ENCODE assay signal across 10 cellular contexts in genomic region chr19:2603320-2603719, GRCh38.
DNase-seq lines count a peak whose midpoint lies in the region; ATAC-seq and TF ChIP-seq lines count a peak whose summit lies in the region.
"Had no signal": no experiment of that assay in that cellular context is flagged by ENCODE, and none has a peak within 500 bp of the region (broad histone marks: within the 10 kb centered on the region; RNA-seq: fewer than 3 reads in every experiment).

No MANE protein-coding gene starts in this region.

- no peak overlapping the region for H2AFZ ChIP-seq in GM23338

- TF ChIP-seq EP300 in stomach (IDR thresholded peaks at IDR 0.05), result no peak

- H4K20me1 ChIP-seq in GM23338 (replicated peaks; ENCODE audit: insufficient read depth), result no peaks in the 10 kb centered on the region

- TF ChIP-seq CTCF in GM23338 (conservative IDR thresholded peaks at IDR 0.05; ENCODE audit: low read depth in 2 of 2) (no peak), stomach (IDR thresholded peaks at IDR 0.05) (no peak)

- TF ChIP-seq POLR2A in stomach (IDR thresholded peaks at IDR 0.05), result no peak

- H3K27me3 ChIP-seq in GM23338 (ENCODE audit: insufficient read depth), result peaks cover 6% of the 10 kb centered on the region; the same call in 1 of the 2 replicates
- no peaks in the 10 kb centered on the region for H3K27me3 ChIP-seq in stomach

- H3K4me1 ChIP-seq in GM23338 (ENCODE audit: insufficient read depth) (peaks cover 12% of the 10 kb centered on the region), stomach (peaks cover 16 to 49% (median 35%) of the 10 kb centered on the region in 4 donors)

- peak; percentile 50 for ATAC-seq in GM23338
- no peak for ATAC-seq in GM18511 (IDR thresholded peaks at IDR 0.05; ENCODE audit: unreplicated experiment)
- ATAC-seq in activated naive CD8-positive, alpha-beta T cell treated with anti-CD3 and anti-CD28 coated beads, Interleukin-2, amount 50 U/mL, for 24 hours, result no peak

- peaks cover 7% of the 10 kb centered on the region; the same call in 2 of the 3 replicates for H3K36me3 Mint-ChIP-seq in GM23338 (ENCODE audit: low read depth)
- peaks cover 4% of the 10 kb centered on the region for H3K36me3 Mint-ChIP-seq in activated naive CD8-positive, alpha-beta T cell treated with anti-CD3 and anti-CD28 coated beads, Interleukin-2, amount 50 U/mL, for 24 hours (ENCODE audit: low read depth)

- intact Hi-C loops in stomach (cut with DNase I; ENCODE audit: low total_unique reads), result no loop called here

- peak overlapping the region; percentile 78 for H3K4me2 ChIP-seq in GM23338

- whole genome bisulfite sequencing in stomach, 5 donors, result 25 to 42% (median 31%) methylated on average over 16 to 17 of the region's 17 CpGs

- H3K9me2 ChIP-seq in GM23338 (ENCODE audit: insufficient read depth), result no peaks in the 10 kb centered on the region

- DNase-seq in GM23338 (ENCODE audit: low spot score) (peak; percentile 75), cerebellar cortex (ENCODE audit: low spot score) (peak; percentile 92), iPS-NIHi11 (ENCODE audit: low spot score) (peak; percentile 33), stomach (no peak), NCI-H524 (lab: John Stamatoyannopoulos, UW) (no peak)
- DNase-seq in activated CD4-positive, alpha-beta T cell treated with anti-CD3 and anti-CD28 coated beads for 4 hours, result no peak
- DNase-seq in activated naive CD8-positive, alpha-beta T cell treated with anti-CD3 and anti-CD28 coated beads, Interleukin-2, amount 50 U/mL, for 24 hours, result no peak
- DNase-seq: activated CD4-positive, alpha-beta T cell treated with anti-CD3 and anti-CD28 coated beads, Interleukin-2, amount 50 U/mL, for 4 hours; NCI-H524 treated with DMSO at 0.1 percent for 48 hours had no signal

- no peaks in the 10 kb centered on the region for H3K79me2 ChIP-seq in GM23338 (replicated peaks; ENCODE audit: insufficient read depth)

- H3K36me3 ChIP-seq in GM23338 (ENCODE audit: insufficient read depth) (no peaks in the 10 kb centered on the region), stomach (no peaks in the 10 kb centered on the region)

- peak overlapping the region; percentile 94 for H3K27ac ChIP-seq in GM23338 (ENCODE audit: low read depth)
- peak overlapping the region; percentile 68 to 94 (median 87) for H3K27ac ChIP-seq in stomach

- peak overlapping the region; percentile 67 for H3K4me3 Mint-ChIP-seq in GM23338
- H3K4me3 Mint-ChIP-seq in activated naive CD8-positive, alpha-beta T cell treated with anti-CD3 and anti-CD28 coated beads, Interleukin-2, amount 50 U/mL, for 24 hours, result no peak overlapping the region

- peak overlapping the region; percentile 40 for H3K4me3 ChIP-seq in GM23338
- peak overlapping the region; percentile 12 to 28 (median 24) for H3K4me3 ChIP-seq in stomach

- peaks cover 17% of the 10 kb centered on the region for H3F3A ChIP-seq in GM23338 (replicated peaks; ENCODE audit: low read depth)

- H3K27ac Mint-ChIP-seq in GM23338, result no peak overlapping the region; the same call in 1 of the 2 replicates
- H3K27ac Mint-ChIP-seq in activated naive CD8-positive, alpha-beta T cell treated with anti-CD3 and anti-CD28 coated beads, Interleukin-2, amount 50 U/mL, for 24 hours, result no peak overlapping the region

- H3K4me1 Mint-ChIP-seq in GM23338, result peaks cover 23% of the 10 kb centered on the region
- peaks cover 35% of the 10 kb centered on the region for H3K4me1 Mint-ChIP-seq in activated naive CD8-positive, alpha-beta T cell treated with anti-CD3 and anti-CD28 coated beads, Interleukin-2, amount 50 U/mL, for 24 hours

- peaks cover 14% of the 10 kb centered on the region; the same call in 2 of the 3 replicates for H3K9me3 Mint-ChIP-seq in GM23338
- H3K9me3 Mint-ChIP-seq in activated naive CD8-positive, alpha-beta T cell treated with anti-CD3 and anti-CD28 coated beads, Interleukin-2, amount 50 U/mL, for 24 hours, result no peaks in the 10 kb centered on the region

- H3K9me3 ChIP-seq in stomach, result no peaks in the 10 kb centered on the region

- H3K27me3 Mint-ChIP-seq in GM23338 (ENCODE audit: insufficient read depth, low read depth, poor library complexity), result peaks cover 22% of the 10 kb centered on the region
- H3K27me3 Mint-ChIP-seq in activated naive CD8-positive, alpha-beta T cell treated with anti-CD3 and anti-CD28 coated beads, Interleukin-2, amount 50 U/mL, for 24 hours, result peaks cover 18% of the 10 kb centered on the region

TF ChIP-seq in GM23338, 12 proteins besides CTCF, POLR2A, EP300 and RAD21 (continues in another document):
- no peak for TF ChIP-seq NANOG (IDR thresholded peaks at IDR 0.05; ENCODE audit: borderline replicate concordance)
- TF ChIP-seq JUNB (IDR thresholded peaks at IDR 0.05; ENCODE audit: unreplicated experiment), result no peak
- TF ChIP-seq, protein P1, sequence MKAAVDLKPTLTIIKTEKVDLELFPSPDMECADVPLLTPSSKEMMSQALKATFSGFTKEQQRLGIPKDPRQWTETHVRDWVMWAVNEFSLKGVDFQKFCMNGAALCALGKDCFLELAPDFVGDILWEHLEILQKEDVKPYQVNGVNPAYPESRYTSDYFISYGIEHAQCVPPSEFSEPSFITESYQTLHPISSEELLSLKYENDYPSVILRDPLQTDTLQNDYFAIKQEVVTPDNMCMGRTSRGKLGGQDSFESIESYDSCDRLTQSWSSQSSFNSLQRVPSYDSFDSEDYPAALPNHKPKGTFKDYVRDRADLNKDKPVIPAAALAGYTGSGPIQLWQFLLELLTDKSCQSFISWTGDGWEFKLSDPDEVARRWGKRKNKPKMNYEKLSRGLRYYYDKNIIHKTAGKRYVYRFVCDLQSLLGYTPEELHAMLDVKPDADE (IDR thresholded peaks at IDR 0.05), result no peak
- TF ChIP-seq ZNF331 (CRISPR knock-in tag; IDR thresholded peaks at IDR 0.05; ENCODE audit: low read depth), result no peak
- TF ChIP-seq, protein P2, sequence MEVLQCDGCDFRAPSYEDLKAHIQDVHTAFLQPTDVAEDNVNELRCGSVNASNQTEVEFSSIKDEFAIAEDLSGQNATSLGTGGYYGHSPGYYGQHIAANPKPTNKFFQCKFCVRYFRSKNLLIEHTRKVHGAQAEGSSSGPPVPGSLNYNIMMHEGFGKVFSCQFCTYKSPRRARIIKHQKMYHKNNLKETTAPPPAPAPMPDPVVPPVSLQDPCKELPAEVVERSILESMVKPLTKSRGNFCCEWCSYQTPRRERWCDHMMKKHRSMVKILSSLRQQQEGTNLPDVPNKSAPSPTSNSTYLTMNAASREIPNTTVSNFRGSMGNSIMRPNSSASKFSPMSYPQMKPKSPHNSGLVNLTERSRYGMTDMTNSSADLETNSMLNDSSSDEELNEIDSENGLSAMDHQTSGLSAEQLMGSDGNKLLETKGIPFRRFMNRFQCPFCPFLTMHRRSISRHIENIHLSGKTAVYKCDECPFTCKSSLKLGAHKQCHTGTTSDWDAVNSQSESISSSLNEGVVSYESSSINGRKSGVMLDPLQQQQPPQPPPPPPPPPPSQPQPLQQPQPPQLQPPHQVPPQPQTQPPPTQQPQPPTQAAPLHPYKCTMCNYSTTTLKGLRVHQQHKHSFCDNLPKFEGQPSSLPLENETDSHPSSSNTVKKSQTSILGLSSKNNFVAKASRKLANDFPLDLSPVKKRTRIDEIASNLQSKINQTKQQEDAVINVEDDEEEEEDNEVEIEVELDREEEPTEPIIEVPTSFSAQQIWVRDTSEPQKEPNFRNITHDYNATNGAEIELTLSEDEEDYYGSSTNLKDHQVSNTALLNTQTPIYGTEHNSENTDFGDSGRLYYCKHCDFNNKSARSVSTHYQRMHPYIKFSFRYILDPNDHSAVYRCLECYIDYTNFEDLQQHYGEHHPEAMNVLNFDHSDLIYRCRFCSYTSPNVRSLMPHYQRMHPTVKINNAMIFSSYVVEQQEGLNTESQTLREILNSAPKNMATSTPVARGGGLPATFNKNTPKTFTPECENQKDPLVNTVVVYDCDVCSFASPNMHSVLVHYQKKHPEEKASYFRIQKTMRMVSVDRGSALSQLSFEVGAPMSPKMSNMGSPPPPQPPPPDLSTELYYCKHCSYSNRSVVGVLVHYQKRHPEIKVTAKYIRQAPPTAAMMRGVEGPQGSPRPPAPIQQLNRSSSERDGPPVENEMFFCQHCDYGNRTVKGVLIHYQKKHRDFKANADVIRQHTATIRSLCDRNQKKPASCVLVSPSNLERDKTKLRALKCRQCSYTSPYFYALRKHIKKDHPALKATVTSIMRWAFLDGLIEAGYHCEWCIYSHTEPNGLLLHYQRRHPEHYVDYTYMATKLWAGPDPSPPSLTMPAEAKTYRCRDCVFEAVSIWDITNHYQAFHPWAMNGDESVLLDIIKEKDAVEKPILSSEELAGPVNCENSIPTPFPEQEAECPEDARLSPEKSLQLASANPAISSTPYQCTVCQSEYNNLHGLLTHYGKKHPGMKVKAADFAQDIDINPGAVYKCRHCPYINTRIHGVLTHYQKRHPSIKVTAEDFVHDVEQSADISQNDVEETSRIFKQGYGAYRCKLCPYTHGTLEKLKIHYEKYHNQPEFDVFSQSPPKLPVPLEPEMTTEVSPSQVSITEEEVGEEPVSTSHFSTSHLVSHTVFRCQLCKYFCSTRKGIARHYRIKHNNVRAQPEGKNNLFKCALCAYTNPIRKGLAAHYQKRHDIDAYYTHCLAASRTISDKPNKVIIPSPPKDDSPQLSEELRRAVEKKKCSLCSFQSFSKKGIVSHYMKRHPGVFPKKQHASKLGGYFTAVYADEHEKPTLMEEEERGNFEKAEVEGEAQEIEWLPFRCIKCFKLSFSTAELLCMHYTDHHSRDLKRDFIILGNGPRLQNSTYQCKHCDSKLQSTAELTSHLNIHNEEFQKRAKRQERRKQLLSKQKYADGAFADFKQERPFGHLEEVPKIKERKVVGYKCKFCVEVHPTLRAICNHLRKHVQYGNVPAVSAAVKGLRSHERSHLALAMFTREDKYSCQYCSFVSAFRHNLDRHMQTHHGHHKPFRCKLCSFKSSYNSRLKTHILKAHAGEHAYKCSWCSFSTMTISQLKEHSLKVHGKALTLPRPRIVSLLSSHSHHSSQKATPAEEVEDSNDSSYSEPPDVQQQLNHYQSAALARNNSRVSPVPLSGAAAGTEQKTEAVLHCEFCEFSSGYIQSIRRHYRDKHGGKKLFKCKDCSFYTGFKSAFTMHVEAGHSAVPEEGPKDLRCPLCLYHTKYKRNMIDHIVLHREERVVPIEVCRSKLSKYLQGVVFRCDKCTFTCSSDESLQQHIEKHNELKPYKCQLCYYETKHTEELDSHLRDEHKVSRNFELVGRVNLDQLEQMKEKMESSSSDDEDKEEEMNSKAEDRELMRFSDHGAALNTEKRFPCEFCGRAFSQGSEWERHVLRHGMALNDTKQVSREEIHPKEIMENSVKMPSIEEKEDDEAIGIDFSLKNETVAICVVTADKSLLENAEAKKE (CRISPR knock-in tag; IDR thresholded peaks at IDR 0.05), result no peak
- TF ChIP-seq STAT1 (IDR thresholded peaks at IDR 0.05; ENCODE audit: unreplicated experiment), result no peak
- TF ChIP-seq EZH2phosphoT487 (IDR thresholded peaks at IDR 0.05; ENCODE audit: unreplicated experiment), result no peak
- no peak for TF ChIP-seq ZNF114 (CRISPR knock-in tag; IDR thresholded peaks at IDR 0.05)

Comparison
In these comparisons a context has a peak if more than half of its experiments do, and no peak if none do; other contexts are left out.
1. DNase-seq: peak in GM23338 (single experiment), cerebellar cortex (single experiment) and iPS-NIHi11 (single experiment); none in stomach (single experiment), activated CD4-positive, alpha-beta T cell treated with anti-CD3 and anti-CD28 coated beads for 4 hours (0 of 2), activated naive CD8-positive, alpha-beta T cell treated with anti-CD3 and anti-CD28 coated beads, Interleukin-2, amount 50 U/mL, for 24 hours (single experiment) and NCI-H524 (0 of 2).